ENCODE assay signal across 8 cellular contexts in genomic region chr19:10292206-10292788, GRCh38. TPM values are rescaled to one million over a fixed set of nuclear protein-coding genes. Genes with fewer than 3 reads are reported as not detected.
DNase-seq lines count a peak whose midpoint lies in the region; ATAC-seq and TF ChIP-seq lines count a peak whose summit lies in the region.

No MANE protein-coding gene starts in this region.

- DNase-seq in BE2C = peak; percentile 85
- peak; percentile 46 for DNase-seq in NCI-H1048 (lab: John Stamatoyannopoulos, UW)
- DNase-seq in activated CD4-positive, alpha-beta T cell treated with anti-CD3 and anti-CD28 coated beads, Interleukin-2, amount 50 U/mL, for 1 hour = peak; percentile 63
- DNase-seq in ecto neural progenitor cell (ENCODE audit: low spot score) = peak; percentile 90
- DNase-seq in memory B cell (ENCODE audit: low spot score in 2 of 2) = peak; percentile 45 to 68
- peak; percentile 68 to 69 for DNase-seq in stimulated activated CD8-positive, alpha-beta memory T cell treated with anti-CD3 and anti-CD28 coated beads, Interleukin-15, amount 100 ng/mL, for 48 hours (ENCODE audit: low read depth in 2 of 2)
- DNase-seq in UCSD-AML1 (lab: John Stamatoyannopoulos, UW; ENCODE audit: unreplicated experiment) = no peak

- H3K4me1 ChIP-seq in BE2C = no peaks in the 10 kb centered on the region; the same call in 1 of the 2 replicates

- ATAC-seq in GM21619 (IDR thresholded peaks at IDR 0.05; ENCODE audit: unreplicated experiment) (peak; percentile 36), memory B cell (ENCODE audit: low read depth) (peak; percentile 31)

- H3K9me3 Mint-ChIP-seq in memory B cell = no peaks in the 10 kb centered on the region

- peak overlapping the region; percentile 81 for H3K4me3 Mint-ChIP-seq in memory B cell

- H3K4me3 ChIP-seq in BE2C (ENCODE audit: low read depth, low read length) = peak overlapping the region; percentile 38

- no peaks in the 10 kb centered on the region for H3K36me3 Mint-ChIP-seq in memory B cell

- peaks cover 27% of the 10 kb centered on the region for H3K27me3 Mint-ChIP-seq in memory B cell

- H3K27ac Mint-ChIP-seq in memory B cell = peak overlapping the region; percentile 85

- H3K27me3 ChIP-seq in BE2C = peaks cover 95% of the 10 kb centered on the region

- no peaks in the 10 kb centered on the region; the same call in 1 of the 2 replicates for H3K9me3 ChIP-seq in BE2C

- no peak for TF ChIP-seq CTCF in BE2C (IDR thresholded peaks at IDR 0.05; ENCODE audit: low read depth, low read length)

- H3K4me1 Mint-ChIP-seq in memory B cell = peaks cover 39% of the 10 kb centered on the region

- no peaks in the 10 kb centered on the region for H3K36me3 ChIP-seq in BE2C

RNA-seq across cellular contexts. Expression of gene ICAM5, which starts 2.5 kb away (rescaled TPM):
- polyA plus RNA-seq in BE2C (2012; ENCODE audit: insufficient read depth, insufficient read length, low read depth) = 0.99 TPM

RNA-seq across cellular contexts. Expression of gene ICAM4, which starts 5.5 kb away (rescaled TPM):
- 1.2 TPM for polyA plus RNA-seq in BE2C (2012; ENCODE audit: insufficient read depth, insufficient read length, low read depth)

RNA-seq across cellular contexts. Expression of gene ZGLP1, which starts 17.3 kb away (rescaled TPM):
- polyA plus RNA-seq in BE2C (2012; ENCODE audit: insufficient read depth, insufficient read length, low read depth) = 8.0 TPM

RNA-seq across cellular contexts. Expression of gene ICAM1, which starts 21.4 kb away (rescaled TPM):
- 0.54 TPM for polyA plus RNA-seq in BE2C (2012; ENCODE audit: insufficient read depth, insufficient read length, low read depth)

RNA-seq across cellular contexts. Expression of gene FDX2, which starts 23.5 kb away (rescaled TPM):
- 105 TPM for polyA plus RNA-seq in BE2C (2012; ENCODE audit: insufficient read depth, insufficient read length, low read depth)
